In the genomic region with DNA sequence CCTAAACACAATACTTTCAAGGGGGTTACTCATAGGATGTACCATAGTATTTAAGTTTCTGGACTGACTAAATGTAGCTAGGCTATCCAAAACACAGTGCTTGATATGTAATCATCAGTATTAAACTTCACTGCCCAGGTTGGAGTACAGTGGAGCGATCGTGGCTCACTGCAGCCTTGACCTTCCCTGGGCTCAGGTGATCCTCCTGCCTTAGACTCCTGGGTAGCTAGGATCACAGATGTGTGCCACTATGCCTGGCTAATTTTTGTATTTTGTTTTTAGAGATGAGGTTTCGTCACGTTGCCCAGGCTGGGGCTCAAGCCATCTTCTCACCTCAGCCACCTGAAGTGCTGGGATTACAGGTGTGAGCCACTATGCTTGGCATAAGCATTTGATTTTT, we compare ENCODE assay signal across 16 cellular contexts. TPM values are rescaled to one million over a fixed set of nuclear protein-coding genes. Genes with fewer than 3 reads are reported as not detected.
DNase-seq lines count a peak whose midpoint lies in the region; ATAC-seq, FAIRE-seq and TF ChIP-seq lines count a peak whose summit lies in the region.
"Had no signal": no experiment of that assay in that cellular context is flagged by ENCODE, and none has a peak within 500 bp of the region (broad histone marks: within the 10 kb centered on the region; RNA-seq: fewer than 3 reads in every experiment).

No MANE protein-coding gene starts in this region.

- H3K4me1 Mint-ChIP-seq in activated CD4-positive, alpha-beta T cell treated with anti-CD3 and anti-CD28 coated beads, Interleukin-2, amount 10 ng/mL, durations not matched to agents 7 days and 5 days = peaks cover 16% of the 10 kb centered on the region
- no peaks in the 10 kb centered on the region for H3K4me1 Mint-ChIP-seq in mesothelial cell of epicardium
- peaks cover 15 to 18% of the 10 kb centered on the region in 2 donors for H3K4me1 Mint-ChIP-seq in natural killer cell treated with Interleukin-12 subunit alpha and Interleukin-12 subunit beta and Interleukin-15 and Interleukin-18, amount 100 ng/mL, for 72 hours (ENCODE audit: low read depth in 2 of 2)
- H3K4me1 Mint-ChIP-seq: CD14-positive monocyte had no signal

- no peak overlapping the region for H3K4me3 ChIP-seq in HepG2 (replicated peaks in 1 of 3; ENCODE audit: insufficient read depth in 1 of 3, low read depth in 2 of 3, low read length in 3 of 3)
- H3K4me3 ChIP-seq in right lobe of liver = no peak overlapping the region
- H3K4me3 ChIP-seq: HAP-1 had no signal

- H3K4me3 Mint-ChIP-seq in activated CD4-positive, alpha-beta T cell treated with anti-CD3 and anti-CD28 coated beads, Interleukin-2, amount 10 ng/mL, durations not matched to agents 7 days and 5 days = no peak overlapping the region
- no peak overlapping the region for H3K4me3 Mint-ChIP-seq in mesothelial cell of epicardium
- H3K4me3 Mint-ChIP-seq in natural killer cell treated with Interleukin-12 subunit alpha and Interleukin-12 subunit beta and Interleukin-15 and Interleukin-18, amount 100 ng/mL, for 72 hours = no peak overlapping the region
- H3K4me3 Mint-ChIP-seq: CD14-positive monocyte had no signal

- H3K4me1 ChIP-seq in HepG2 (ENCODE audit: insufficient read depth, low read length) (0 out of 2 replicates have a peak, but pooled peaks cover 4% of the 10 kb centered on the region), right lobe of liver (peaks cover 0 to 6% (median 0%) of the 10 kb centered on the region in 4 donors)

- H3K9ac ChIP-seq in HepG2 (ENCODE audit: insufficient read depth, low read depth, low read length) = no peak overlapping the region

- H3K27ac ChIP-seq in HepG2 (ENCODE audit: extremely low read length, insufficient read depth, low read length) = no peak overlapping the region
- H3K27ac ChIP-seq in right lobe of liver = no peak overlapping the region
- H3K27ac ChIP-seq: 22Rv1 had no signal

- peaks cover 37% of the 10 kb centered on the region for H3K36me3 Mint-ChIP-seq in activated CD4-positive, alpha-beta T cell treated with anti-CD3 and anti-CD28 coated beads, Interleukin-2, amount 10 ng/mL, durations not matched to agents 7 days and 5 days (ENCODE audit: low read depth)
- H3K36me3 Mint-ChIP-seq in mesothelial cell of epicardium = peaks cover 22% of the 10 kb centered on the region
- peaks cover 10% of the 10 kb centered on the region for H3K36me3 Mint-ChIP-seq in natural killer cell treated with Interleukin-12 subunit alpha and Interleukin-12 subunit beta and Interleukin-15 and Interleukin-18, amount 100 ng/mL, for 72 hours

- WGBS in HepG2 (ENCODE audit: low lambda C conversion rate) = 97% methylated on average over 4 of the region's 4 CpGs
- 80% methylated on average over 1 of the region's 4 CpGs for WGBS in right lobe of liver (ENCODE audit: insufficient coverage, low coverage, low lambda C conversion rate, missing lambda C conversion rate)

- CTCF ChIA-PET in activated CD4-positive, alpha-beta T cell treated with anti-CD3 and anti-CD28 coated beads, Interleukin-2, amount 10 ng/mL, durations not matched to agents 7 days and 5 days (lab: Charles Lee) = no interaction called here
- CTCF ChIA-PET in HepG2 (lab: Yijun Ruan, JAX; ENCODE audit: low intra/inter-chr PET ratio, low total read pairs) = no interaction called here

- in situ Hi-C loops in HepG2 (cut with HindIII; ENCODE audit: extremely low pct_ligation_motif_present, low pct_unique_long_range_greater_than_20kb) = loop anchor here (25.0 kb wide), 1 partner anchor 232 kb away; no protein-coding TSS in a partner anchor

- POLR2A ChIA-PET in activated CD4-positive, alpha-beta T cell treated with anti-CD3 and anti-CD28 coated beads, Interleukin-2, amount 10 ng/mL, durations not matched to agents 7 days and 5 days (lab: Charles Lee) = interaction anchor here (1.1 kb wide), 1 partner anchor 10 kb away, joined by 3 read pairs; no protein-coding TSS in a partner anchor
- POLR2A ChIA-PET in HepG2 (lab: Yijun Ruan, JAX) = no interaction called here

- no peaks in the 10 kb centered on the region for H3K9me3 Mint-ChIP-seq in activated CD4-positive, alpha-beta T cell treated with anti-CD3 and anti-CD28 coated beads, Interleukin-2, amount 10 ng/mL, durations not matched to agents 7 days and 5 days
- H3K9me3 Mint-ChIP-seq in mesothelial cell of epicardium = no peaks in the 10 kb centered on the region
- H3K9me3 Mint-ChIP-seq in natural killer cell treated with Interleukin-12 subunit alpha and Interleukin-12 subunit beta and Interleukin-15 and Interleukin-18, amount 100 ng/mL, for 72 hours = no peaks in the 10 kb centered on the region
- H3K9me3 Mint-ChIP-seq: CD14-positive monocyte had no signal

- DNase-seq in activated CD4-positive, alpha-beta T cell treated with anti-CD3 and anti-CD28 coated beads, Interleukin-2, amount 10 ng/mL, durations not matched to agents 7 days and 5 days = no peak
- no peak for DNase-seq in activated CD4-positive, alpha-beta T cell treated with anti-CD3 and anti-CD28 coated beads, Interleukin-2, amount 50 U/mL, for 48 hours
- DNase-seq in HepG2 (ENCODE audit: low spot score) = no peak
- no peak for DNase-seq in right lobe of liver
- DNase-seq in mesothelial cell of epicardium (ENCODE audit: low spot score in 2 of 2, unreplicated experiment in 2 of 2) = no peak
- DNase-seq in natural killer cell treated with Interleukin-12 subunit alpha and Interleukin-12 subunit beta and Interleukin-15 and Interleukin-18, amount 100 ng/mL, for 72 hours (ENCODE audit: low spot score) = no peak
- no peak for DNase-seq in RCC 7860 (ENCODE audit: low spot score)
- no peak for DNase-seq in CD1c-positive myeloid dendritic cell (ENCODE audit: extremely low spot score)
- DNase-seq: Calu3, DMS 273 treated with DMSO at 0.1 percent for 48 hours, GOT3, KBM-7 had no signal

- TF ChIP-seq RAD21 in HepG2 (CRISPR knock-in tag; IDR thresholded peaks at IDR 0.05) = no peak

- peak overlapping the region; percentile 66 for H3K27ac Mint-ChIP-seq in activated CD4-positive, alpha-beta T cell treated with anti-CD3 and anti-CD28 coated beads, Interleukin-2, amount 10 ng/mL, durations not matched to agents 7 days and 5 days
- H3K27ac Mint-ChIP-seq in mesothelial cell of epicardium = peak overlapping the region; percentile 30
- no peak overlapping the region for H3K27ac Mint-ChIP-seq in natural killer cell treated with Interleukin-12 subunit alpha and Interleukin-12 subunit beta and Interleukin-15 and Interleukin-18, amount 100 ng/mL, for 72 hours

- no peak overlapping the region for H3K4me2 ChIP-seq in HepG2 (ENCODE audit: low read depth, low read length)

- ATAC-seq in HepG2 (peak; percentile 25; the same call in 2 of the 3 replicates), right lobe of liver (no peak)
- no peak for ATAC-seq in natural killer cell treated with Interleukin-12 subunit alpha and Interleukin-12 subunit beta and Interleukin-15 and Interleukin-18, amount 100 ng/mL, for 72 hours

- intact Hi-C loops in HepG2 (cut with micrococcal nuclease; ENCODE audit: unreplicated experiment) = no loop called here
- intact Hi-C loops in right lobe of liver (cut with DNase I) = no loop called here

- TF ChIP-seq EP300 in HepG2 (IDR thresholded peaks at IDR 0.05; ENCODE audit: low read depth in 2 of 2, low read length in 2 of 2) (no peak), HepG2 (CRISPR knock-in tag; IDR thresholded peaks at IDR 0.05; ENCODE audit: borderline replicate concordance) (no peak)

- TF ChIP-seq POLR2A in HepG2 (IDR thresholded peaks at IDR 0.05; ENCODE audit: insufficient read depth in 1 of 2, low read depth in 2 of 2, low read length in 2 of 2) = no peak
- no peak for TF ChIP-seq POLR2A in right lobe of liver (IDR thresholded peaks at IDR 0.05)

- H3K9me3 ChIP-seq in HepG2 (ENCODE audit: low read length) (no peaks in the 10 kb centered on the region), right lobe of liver (no peaks in the 10 kb centered on the region)
- H3K9me3 ChIP-seq: HAP-1 had no signal

- H3K27me3 ChIP-seq in HepG2 (ENCODE audit: control insufficient read depth in 1 of 2, insufficient read depth in 2 of 2, low read length in 2 of 2) (no peaks in the 10 kb centered on the region), right lobe of liver (no peaks in the 10 kb centered on the region)

- H3K27me3 Mint-ChIP-seq in activated CD4-positive, alpha-beta T cell treated with anti-CD3 and anti-CD28 coated beads, Interleukin-2, amount 10 ng/mL, durations not matched to agents 7 days and 5 days = no peaks in the 10 kb centered on the region
- H3K27me3 Mint-ChIP-seq in mesothelial cell of epicardium (ENCODE audit: low read depth) = no peaks in the 10 kb centered on the region
- H3K27me3 Mint-ChIP-seq in natural killer cell treated with Interleukin-12 subunit alpha and Interleukin-12 subunit beta and Interleukin-15 and Interleukin-18, amount 100 ng/mL, for 72 hours = no peaks in the 10 kb centered on the region

- no peak for TF ChIP-seq CTCF in HepG2 (CRISPR knock-in tag; IDR thresholded peaks at IDR 0.05)
- TF ChIP-seq CTCF in right lobe of liver (IDR thresholded peaks at IDR 0.05) = no peak
- TF ChIP-seq CTCF in mesothelial cell of epicardium (IDR thresholded peaks at IDR 0.05; ENCODE audit: unreplicated experiment) = no peak

- FAIRE-seq in HepG2 (lab: Jason Lieb, UNC) (no peak), RCC 7860 (lab: Jason Lieb, UNC) (no peak)
- FAIRE-seq: GM12892 had no signal

- BruUV-seq in HepG2 (replicated peaks; lab: Mats Ljungman, UMichigan) = no TSS peak

- no peak overlapping the region for H2AFZ ChIP-seq in HepG2 (ENCODE audit: low read length)

- peaks cover 9% of the 10 kb centered on the region; the same call in 1 of the 2 replicates for H4K20me1 ChIP-seq in HepG2 (ENCODE audit: insufficient read depth, low read length)

- H3K36me3 ChIP-seq in HepG2 (replicated peaks in 1 of 2; ENCODE audit: control insufficient read depth in 1 of 2, insufficient read depth in 2 of 2, low read length in 2 of 2) = peaks cover 13 to 56% of the 10 kb centered on the region in 2 experiments
- peaks cover 0 to 14% (median 4%) of the 10 kb centered on the region in 4 donors for H3K36me3 ChIP-seq in right lobe of liver

- peaks cover 87% of the 10 kb centered on the region for H3K79me2 ChIP-seq in HepG2 (ENCODE audit: insufficient read depth, low read length)

RNA-seq across cellular contexts. Expression of a gene that starts 10.6 kb away (rescaled TPM):
- 100 to 1,000 TPM; 193 to 198 TPM for total RNA-seq in activated CD4-positive, alpha-beta T cell treated with anti-CD3 and anti-CD28 coated beads, Interleukin-2, amount 10 ng/mL, durations not matched to agents 7 days and 5 days
- total RNA-seq in HepG2 (2016; rRNA removed; fragmentation: Illumina TruSeq; extraction: Trizol) = 256 and 359 TPM in 2 replicates
- total RNA-seq in HepG2 (2016; cell fraction: cytosol; rRNA removed; fragmentation: Illumina TruSeq; extraction: Trizol; ENCODE audit: low read depth) = 56.5 and 57.9 TPM in 2 replicates
- total RNA-seq in HepG2 (2016; cell fraction: insoluble cytoplasmic fraction; rRNA removed; fragmentation: Illumina TruSeq; extraction: Trizol) = 274 and 345 TPM in 2 replicates
- 59.8 and 65.7 TPM in 2 replicates for total RNA-seq in HepG2 (2016; cell fraction: membrane; rRNA removed; fragmentation: Illumina TruSeq; extraction: Trizol)
- total RNA-seq in HepG2 (2016; cell fraction: nucleus; rRNA removed; fragmentation: Illumina TruSeq; extraction: Trizol) = 169 and 186 TPM in 2 replicates
- polyA plus RNA-seq in HepG2 (2011; rRNA removed) = 105 and 132 TPM in 2 replicates
- polyA plus RNA-seq in HepG2 (2011; cell fraction: cytosol; rRNA removed) = 78.7 and 83.2 TPM in 2 replicates
- 94.3 and 131 TPM in 2 replicates for polyA plus RNA-seq in HepG2 (2011; cell fraction: nucleus; rRNA removed)
- polyA plus RNA-seq in HepG2 (2012) = 102 and 153 TPM in 2 replicates
- 22.1 and 22.6 TPM in 2 replicates for polyA plus RNA-seq in HepG2 (2016; cell fraction: cytosol; fragmentation: Illumina TruSeq; extraction: Trizol; ENCODE audit: low read depth)
- polyA plus RNA-seq in HepG2 (2016; cell fraction: insoluble cytoplasmic fraction; fragmentation: Illumina TruSeq; extraction: Trizol; ENCODE audit: low read depth) = 462 and 490 TPM in 2 replicates
- polyA plus RNA-seq in HepG2 (2016; cell fraction: membrane; fragmentation: Illumina TruSeq; extraction: Trizol; ENCODE audit: low read depth) = 35.8 and 36.2 TPM in 2 replicates
- polyA plus RNA-seq in HepG2 (2016; cell fraction: nucleus; fragmentation: Illumina TruSeq; extraction: Trizol; ENCODE audit: insufficient read depth, low read depth) = 327 and 350 TPM in 2 replicates
- polyA minus RNA-seq in HepG2 (2011; rRNA and poly(A)+ RNA removed; ENCODE audit: low replicate concordance) = 96.7 and 116 TPM in 2 replicates
- polyA minus RNA-seq in HepG2 (2011; cell fraction: cytosol; rRNA and poly(A)+ RNA removed) = 68.0 and 69.6 TPM in 2 replicates
- 86.8 and 102 TPM in 2 replicates for polyA minus RNA-seq in HepG2 (2011; cell fraction: nucleus; rRNA and poly(A)+ RNA removed)
- total RNA-seq in right lobe of liver = 10 to 100 TPM; 21.8 to 31.9 (median 26.1) TPM
- total RNA-seq in mesothelial cell of epicardium = 164 to 185 TPM (median 170 TPM) in 3 replicates
- 100 to 1,000 TPM; 145 to 291 TPM for total RNA-seq in natural killer cell treated with Interleukin-12 subunit alpha and Interleukin-12 subunit beta and Interleukin-15 and Interleukin-18, amount 100 ng/mL, for 72 hours

RNA-seq across cellular contexts. Expression of a gene that starts 29.4 kb away (rescaled TPM):
- 1 to 10 TPM; 2.3 to 3.3 TPM for total RNA-seq in activated CD4-positive, alpha-beta T cell treated with anti-CD3 and anti-CD28 coated beads, Interleukin-2, amount 10 ng/mL, durations not matched to agents 7 days and 5 days
- 0.24 and 1.5 TPM in 2 replicates for total RNA-seq in HepG2 (2016; rRNA removed; fragmentation: Illumina TruSeq; extraction: Trizol)
- 0.26 and 0.30 TPM in 2 replicates for total RNA-seq in HepG2 (2016; cell fraction: cytosol; rRNA removed; fragmentation: Illumina TruSeq; extraction: Trizol; ENCODE audit: low read depth)
- total RNA-seq in HepG2 (2016; cell fraction: insoluble cytoplasmic fraction; rRNA removed; fragmentation: Illumina TruSeq; extraction: Trizol) = 0.18 and 1.4 TPM in 2 replicates
- 0.37 and 0.41 TPM in 2 replicates for total RNA-seq in HepG2 (2016; cell fraction: membrane; rRNA removed; fragmentation: Illumina TruSeq; extraction: Trizol)
- 1.7 and 2.5 TPM in 2 replicates for total RNA-seq in HepG2 (2016; cell fraction: nucleus; rRNA removed; fragmentation: Illumina TruSeq; extraction: Trizol)
- 3.2 and 3.3 TPM in 2 replicates for polyA plus RNA-seq in HepG2 (2011; rRNA removed)
- polyA plus RNA-seq in HepG2 (2011; cell fraction: cytosol; rRNA removed) = 0.64 and 0.82 TPM in 2 replicates
- 23.6 and 26.7 TPM in 2 replicates for polyA plus RNA-seq in HepG2 (2011; cell fraction: nucleus; rRNA removed)
- polyA plus RNA-seq in HepG2 (2012) = 2.9 and 3.4 TPM in 2 replicates
- polyA plus RNA-seq in HepG2 (2016; cell fraction: cytosol; fragmentation: Illumina TruSeq; extraction: Trizol; ENCODE audit: low read depth) = 0.18 and 0.35 TPM in 2 replicates
- 0.20 TPM in 1 of 2 replicates, not detected in the other for polyA plus RNA-seq in HepG2 (2016; cell fraction: insoluble cytoplasmic fraction; fragmentation: Illumina TruSeq; extraction: Trizol; ENCODE audit: low read depth)
- 0.13 and 0.33 TPM in 2 replicates for polyA plus RNA-seq in HepG2 (2016; cell fraction: membrane; fragmentation: Illumina TruSeq; extraction: Trizol; ENCODE audit: low read depth)
- polyA plus RNA-seq in HepG2 (2016; cell fraction: nucleus; fragmentation: Illumina TruSeq; extraction: Trizol; ENCODE audit: insufficient read depth, low read depth) = 4.6 and 5.9 TPM in 2 replicates
- 4.0 and 9.6 TPM in 2 replicates for polyA minus RNA-seq in HepG2 (2011; rRNA and poly(A)+ RNA removed; ENCODE audit: low replicate concordance)
- polyA minus RNA-seq in HepG2 (2011; cell fraction: cytosol; rRNA and poly(A)+ RNA removed) = 0.62 TPM in 1 of 2 replicates, not detected in the other
- polyA minus RNA-seq in HepG2 (2011; cell fraction: nucleus; rRNA and poly(A)+ RNA removed) = 10.6 and 12.4 TPM in 2 replicates
- 1 to 10 TPM in 5 of 6 experiments, under 1 TPM in 1; 0.81 to 3.1 (median 1.9) TPM for total RNA-seq in right lobe of liver
- 4.5 to 5.6 TPM (median 5.6 TPM) in 3 replicates for total RNA-seq in mesothelial cell of epicardium
- 1 to 10 TPM; 4.4 to 6.9 TPM for total RNA-seq in natural killer cell treated with Interleukin-12 subunit alpha and Interleukin-12 subunit beta and Interleukin-15 and Interleukin-18, amount 100 ng/mL, for 72 hours
- polyA plus RNA-seq: CD14-positive monocyte had no signal

RNA-seq across cellular contexts. Expression of a gene that starts 43.8 kb away (rescaled TPM):
- 100 to 1,000 TPM; 134 to 135 TPM for total RNA-seq in activated CD4-positive, alpha-beta T cell treated with anti-CD3 and anti-CD28 coated beads, Interleukin-2, amount 10 ng/mL, durations not matched to agents 7 days and 5 days
- 217 and 233 TPM in 2 replicates for total RNA-seq in HepG2 (2016; rRNA removed; fragmentation: Illumina TruSeq; extraction: Trizol)
- total RNA-seq in HepG2 (2016; cell fraction: cytosol; rRNA removed; fragmentation: Illumina TruSeq; extraction: Trizol; ENCODE audit: low read depth) = 83.2 and 92.8 TPM in 2 replicates
- total RNA-seq in HepG2 (2016; cell fraction: insoluble cytoplasmic fraction; rRNA removed; fragmentation: Illumina TruSeq; extraction: Trizol) = 217 and 238 TPM in 2 replicates
- total RNA-seq in HepG2 (2016; cell fraction: membrane; rRNA removed; fragmentation: Illumina TruSeq; extraction: Trizol) = 122 and 152 TPM in 2 replicates
- 126 and 130 TPM in 2 replicates for total RNA-seq in HepG2 (2016; cell fraction: nucleus; rRNA removed; fragmentation: Illumina TruSeq; extraction: Trizol)
- 181 and 188 TPM in 2 replicates for polyA plus RNA-seq in HepG2 (2011; rRNA removed)
- polyA plus RNA-seq in HepG2 (2011; cell fraction: cytosol; rRNA removed) = 171 and 206 TPM in 2 replicates
- polyA plus RNA-seq in HepG2 (2011; cell fraction: nucleus; rRNA removed) = 120 and 146 TPM in 2 replicates
- 115 TPM in 2 replicates for polyA plus RNA-seq in HepG2 (2012)
- polyA plus RNA-seq in HepG2 (2016; cell fraction: cytosol; fragmentation: Illumina TruSeq; extraction: Trizol; ENCODE audit: low read depth) = 68.5 and 93.5 TPM in 2 replicates
- polyA plus RNA-seq in HepG2 (2016; cell fraction: insoluble cytoplasmic fraction; fragmentation: Illumina TruSeq; extraction: Trizol; ENCODE audit: low read depth) = 208 and 214 TPM in 2 replicates
- polyA plus RNA-seq in HepG2 (2016; cell fraction: membrane; fragmentation: Illumina TruSeq; extraction: Trizol; ENCODE audit: low read depth) = 89.6 and 126 TPM in 2 replicates
- polyA plus RNA-seq in HepG2 (2016; cell fraction: nucleus; fragmentation: Illumina TruSeq; extraction: Trizol; ENCODE audit: insufficient read depth, low read depth) = 233 and 234 TPM in 2 replicates
- polyA minus RNA-seq in HepG2 (2011; rRNA and poly(A)+ RNA removed; ENCODE audit: low replicate concordance) = 185 and 208 TPM in 2 replicates
- polyA minus RNA-seq in HepG2 (2011; cell fraction: cytosol; rRNA and poly(A)+ RNA removed) = 70.5 and 79.0 TPM in 2 replicates
- polyA minus RNA-seq in HepG2 (2011; cell fraction: nucleus; rRNA and poly(A)+ RNA removed) = 93.6 and 111 TPM in 2 replicates
- total RNA-seq in right lobe of liver = 100 to 1,000 TPM; 115 to 308 (median 220) TPM
- total RNA-seq in mesothelial cell of epicardium = 177 to 188 TPM (median 180 TPM) in 3 replicates
- total RNA-seq in natural killer cell treated with Interleukin-12 subunit alpha and Interleukin-12 subunit beta and Interleukin-15 and Interleukin-18, amount 100 ng/mL, for 72 hours = 100 to 1,000 TPM; 137 to 181 TPM

Comparison
In these comparisons a context has a peak if more than half of its experiments do, and no peak if none do; other contexts are left out.
1. H3K27ac Mint-ChIP-seq: peak in activated CD4-positive, alpha-beta T cell treated with anti-CD3 and anti-CD28 coated beads, Interleukin-2, amount 10 ng/mL, durations not matched to agents 7 days and 5 days (single experiment) and mesothelial cell of epicardium (single experiment); none in natural killer cell treated with Interleukin-12 subunit alpha and Interleukin-12 subunit beta and Interleukin-15 and Interleukin-18, amount 100 ng/mL, for 72 hours (0 of 2).